Comparison of ENCODE assay signal across 32 cellular contexts in genomic region chr11:78630561-78631303, GRCh38. TPM values are rescaled to one million over a fixed set of nuclear protein-coding genes. Genes with fewer than 3 reads are reported as not detected.
DNase-seq lines count a peak whose midpoint lies in the region; ATAC-seq and TF ChIP-seq lines count a peak whose summit lies in the region.
"Had no signal": no experiment of that assay in that cellular context is flagged by ENCODE, and none has a peak within 500 bp of the region (broad histone marks: within the 10 kb centered on the region; RNA-seq: fewer than 3 reads in every experiment).

No MANE protein-coding gene starts in this region.

- BruUV-seq in PC-9 (replicated peaks; lab: Mats Ljungman, UMichigan) = no TSS peak

- peaks cover 11% of the 10 kb centered on the region for H3K9me3 ChIP-seq in PC-9 (ENCODE audit: insufficient read depth, low read depth)
- H3K9me3 ChIP-seq in left ventricle myocardium inferior (replicated peaks) = peaks cover 52% of the 10 kb centered on the region

- peaks cover 44% of the 10 kb centered on the region for H3K9me3 Mint-ChIP-seq in HFFc6

- TF ChIP-seq CTCF in C4-2B (conservative IDR thresholded peaks at IDR 0.05) = peak; percentile 10
- 0 out of 2 replicates have a peak, but pooled peaks have one; percentile 21 for TF ChIP-seq CTCF in HFFc6 (IDR thresholded peaks at IDR 0.05)
- TF ChIP-seq CTCF in PC-9 (conservative IDR thresholded peaks at IDR 0.05) = peak; percentile 29
- TF ChIP-seq CTCF in foreskin keratinocyte (conservative IDR thresholded peaks at IDR 0.05) = peak; percentile 48
- TF ChIP-seq CTCF in foreskin fibroblast (IDR thresholded peaks at IDR 0.05; ENCODE audit: low read depth, low read length) = no peak
- no peak for TF ChIP-seq CTCF in left ventricle myocardium inferior (IDR thresholded peaks at IDR 0.05; ENCODE audit: borderline replicate concordance)

- no peak overlapping the region for H3K4me3 Mint-ChIP-seq in HFFc6
- H3K4me3 Mint-ChIP-seq: activated CD4-positive, alpha-beta T cell treated with anti-CD3 and anti-CD28 coated beads for 36 hours; activated CD8-positive, alpha-beta T cell treated with anti-CD3 and anti-CD28 coated beads, Interleukin-2, amount 10 ng/mL, durations not matched to agents 7 days and 5 days; activated naive CD8-positive, alpha-beta T cell; immature natural killer cell; stimulated activated naive B cell treated with anti-CD40 and anti-IgM and Interleukin-4, amounts not matched to agents 10 μg/mL and 1 μg/mL and 100 μg/mL, for 72 hours; T-helper 17 cell had no signal

- intact Hi-C loops in PC-9 (cut with micrococcal nuclease; ENCODE audit: unreplicated experiment) (no loop called here), left ventricle myocardium inferior (cut with micrococcal nuclease) (no loop called here)

- H2AFZ ChIP-seq in PC-9 = no peak overlapping the region

- peaks cover 17% of the 10 kb centered on the region for H3K36me3 Mint-ChIP-seq in HFFc6 (ENCODE audit: low read depth)

- no peak for DNase-seq in HFFc6
- no peak for DNase-seq in PC-9
- DNase-seq in foreskin keratinocyte = no peak
- DNase-seq in foreskin fibroblast = no peak
- no peak for DNase-seq in NOMO-1 treated with DMSO at 0.1 percent for 48 hours (lab: John Stamatoyannopoulos, UW; ENCODE audit: unreplicated experiment)
- no peak for DNase-seq in globus pallidus (ENCODE audit: low spot score)
- no peak for DNase-seq in left ventricle myocardium inferior
- DNase-seq: ACHN; activated CD4-positive, alpha-beta T cell treated with anti-CD3 and anti-CD28 coated beads for 36 hours; activated CD8-positive, alpha-beta T cell treated with anti-CD3 and anti-CD28 coated beads, Interleukin-2, amount 10 ng/mL, durations not matched to agents 7 days and 5 days; anterior cingulate cortex; Caco-2; caudate nucleus; DND-41; hippocampal formation; immature natural killer cell; KG1; left lung; NCI-H1417 treated with DMSO at 0.1 percent for 48 hours; NCI-H2107; NCI-H510A; SK-N-SH; stimulated activated naive B cell treated with anti-CD40 and anti-IgM and Interleukin-4, amounts not matched to agents 10 μg/mL and 1 μg/mL and 100 μg/mL, for 72 hours; T-helper 17 cell had no signal

- no peaks in the 10 kb centered on the region for H3K4me1 Mint-ChIP-seq in HFFc6 (ENCODE audit: low read depth)
- H3K4me1 Mint-ChIP-seq: immature natural killer cell; stimulated activated naive B cell treated with anti-CD40 and anti-IgM and Interleukin-4, amounts not matched to agents 10 μg/mL and 1 μg/mL and 100 μg/mL, for 72 hours; T-helper 17 cell had no signal

- H3K4me3 ChIP-seq in PC-9 (no peak overlapping the region), foreskin fibroblast (ENCODE audit: low read depth in 1 of 2, low read length in 2 of 2) (no peak overlapping the region), left ventricle myocardium inferior (no peak overlapping the region)
- H3K4me3 ChIP-seq: esophagus muscularis mucosa, gastroesophageal sphincter, left lung, suprapubic skin had no signal

- H3K4me1 ChIP-seq in PC-9 (replicated peaks; ENCODE audit: insufficient read depth) = no peaks in the 10 kb centered on the region
- no peaks in the 10 kb centered on the region for H3K4me1 ChIP-seq in foreskin keratinocyte
- no peaks in the 10 kb centered on the region for H3K4me1 ChIP-seq in left ventricle myocardium inferior
- H3K4me1 ChIP-seq: Caco-2, esophagus muscularis mucosa, gastroesophageal sphincter, left lung, suprapubic skin had no signal

- H3K27ac Mint-ChIP-seq in HFFc6 = no peak overlapping the region
- H3K27ac Mint-ChIP-seq: activated CD4-positive, alpha-beta T cell treated with anti-CD3 and anti-CD28 coated beads for 36 hours; activated CD8-positive, alpha-beta T cell treated with anti-CD3 and anti-CD28 coated beads, Interleukin-2, amount 10 ng/mL, durations not matched to agents 7 days and 5 days; activated naive CD8-positive, alpha-beta T cell; activated T-helper 2 cell treated with anti-CD3 and anti-CD28 coated beads, Interferon-gamma antibody, Interleukin-2, Interleukin-4, amounts not matched to agents 10 μg/mL and 5 μg/mL and 100 μg/mL, durations not matched to agents 14 hours and 24 hours and 36 hours; immature natural killer cell; progenitor cell of endocrine pancreas; stimulated activated naive B cell treated with anti-CD40 and anti-IgM and Interleukin-4, amounts not matched to agents 10 μg/mL and 1 μg/mL and 100 μg/mL, for 72 hours; T-helper 17 cell had no signal

- no peaks in the 10 kb centered on the region for H4K20me1 ChIP-seq in PC-9 (ENCODE audit: insufficient read depth)

- H3K27me3 ChIP-seq in PC-9 (ENCODE audit: insufficient read depth, low read depth) (peaks cover 80% of the 10 kb centered on the region), foreskin keratinocyte (no peaks in the 10 kb centered on the region), left ventricle myocardium inferior (ENCODE audit: low read depth) (peaks cover 25% of the 10 kb centered on the region)
- H3K27me3 ChIP-seq: gastroesophageal sphincter, suprapubic skin had no signal

- no peak overlapping the region for H3K27ac ChIP-seq in C4-2B
- H3K27ac ChIP-seq in PC-9 = no peak overlapping the region
- no peak overlapping the region for H3K27ac ChIP-seq in foreskin keratinocyte
- H3K27ac ChIP-seq in left ventricle myocardium inferior (replicated peaks) = no peak overlapping the region
- H3K27ac ChIP-seq: esophagus muscularis mucosa, gastroesophageal sphincter, left lung, RWPE1, suprapubic skin had no signal

- H3K36me3 ChIP-seq in PC-9 (ENCODE audit: low read depth) (no peaks in the 10 kb centered on the region), left ventricle myocardium inferior (no peaks in the 10 kb centered on the region)
- H3K36me3 ChIP-seq: esophagus muscularis mucosa, gastroesophageal sphincter, left lung, suprapubic skin had no signal

- no peaks in the 10 kb centered on the region for H3F3A ChIP-seq in PC-9 (ENCODE audit: insufficient read depth, low read depth)

- H3K4me2 ChIP-seq in PC-9 = no peak overlapping the region
- H3K4me2 ChIP-seq: SK-N-SH had no signal

- no peaks in the 10 kb centered on the region for H3K9me2 ChIP-seq in PC-9 (ENCODE audit: insufficient read depth)
- H3K9me2 ChIP-seq: SK-N-SH had no signal

- H3K79me2 ChIP-seq in PC-9 (ENCODE audit: low read depth) = no peaks in the 10 kb centered on the region

- CTCF ChIA-PET in PC-9 (lab: Charles Lee) = no interaction called here

- POLR2A ChIA-PET in PC-9 (lab: Charles Lee; ENCODE audit: unreplicated experiment) = no interaction called here

- ATAC-seq in foreskin keratinocyte = no peak
- ATAC-seq: activated CD4-positive, alpha-beta T cell treated with anti-CD3 and anti-CD28 coated beads for 36 hours; activated CD8-positive, alpha-beta T cell treated with anti-CD3 and anti-CD28 coated beads, Interleukin-2, amount 10 ng/mL, durations not matched to agents 7 days and 5 days; gastroesophageal sphincter; left lung; stimulated activated naive B cell treated with anti-CD40 and anti-IgM and Interleukin-4, amounts not matched to agents 10 μg/mL and 1 μg/mL and 100 μg/mL, for 72 hours; T-helper 17 cell had no signal

- H3K27me3 Mint-ChIP-seq in HFFc6 (ENCODE audit: insufficient read depth) = peaks cover 31% of the 10 kb centered on the region
- H3K27me3 Mint-ChIP-seq: progenitor cell of endocrine pancreas, T-helper 17 cell had no signal

RNA-seq across cellular contexts. Expression of gene NARS2, which starts 56.1 kb away (rescaled TPM):
- total RNA-seq in HFFc6 (2021; fragmentation: NEBNext Ultra II Directional; extraction: Animal tissue kit (Norgen Biotek cat#: 25700)) = 10 to 100 TPM in 3 of 6 experiments, 1 to 10 TPM in 3; 8.7 to 11.6 (median 10.3) TPM
- total RNA-seq in PC-9 (2021) = 22.4 and 25.1 TPM in 2 replicates
- total RNA-seq in foreskin keratinocyte = 26.2 and 31.7 TPM in 2 replicates
- 19.2 and 25.5 TPM in 2 replicates for polyA plus RNA-seq in foreskin keratinocyte
- 17.5 TPM for total RNA-seq in left ventricle myocardium inferior

Comparison
In these comparisons a context has a peak if more than half of its experiments do, and no peak if none do; other contexts are left out.
1. CTCF ChIP-seq: peak in C4-2B (single experiment), HFFc6 (single experiment), PC-9 (single experiment) and foreskin keratinocyte (single experiment); none in foreskin fibroblast (single experiment) and left ventricle myocardium inferior (single experiment).